In the genomic region with DNA sequence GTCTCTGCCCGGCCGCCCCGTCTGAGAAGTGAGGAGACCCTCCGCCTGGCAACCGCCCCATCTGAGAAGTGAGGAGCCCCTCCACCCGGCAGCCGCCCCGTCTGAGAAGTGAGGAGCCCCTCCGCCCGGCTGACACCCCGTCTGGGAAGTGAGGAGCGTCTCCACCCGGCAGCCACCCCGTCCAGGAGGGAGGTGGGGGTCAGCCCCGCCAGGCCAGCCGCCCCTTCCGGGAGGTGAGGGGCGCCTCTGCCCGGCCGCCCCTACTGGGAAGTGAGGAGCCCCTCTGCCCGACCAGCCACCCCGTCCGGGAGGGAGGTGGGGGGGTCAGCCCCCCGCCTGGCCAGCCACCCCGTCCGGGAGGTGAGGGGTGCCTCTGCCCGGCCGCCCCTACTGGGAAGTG, we compare ENCODE assay signal across 1 cellular context. TPM values are rescaled to one million over a fixed set of nuclear protein-coding genes. Genes with fewer than 3 reads are reported as not detected.
"Had no signal": no experiment of that assay in that cellular context is flagged by ENCODE, and none has a peak within 500 bp of the region (broad histone marks: within the 10 kb centered on the region; RNA-seq: fewer than 3 reads in every experiment).

No MANE protein-coding gene starts in this region.

RNA-seq across cellular contexts. Expression of gene TRERF1, which starts 14.7 kb away (rescaled TPM):
- total RNA-seq: lung microvascular endothelial cell had no signal
